17 cellular contexts compared by ENCODE assay signal in genomic region chr2:97730245-97730644, GRCh38. TPM values are rescaled to one million over a fixed set of nuclear protein-coding genes. Genes with fewer than 3 reads are reported as not detected.
DNase-seq lines count a peak whose midpoint lies in the region; ATAC-seq and TF ChIP-seq lines count a peak whose summit lies in the region.
"Had no signal": no experiment of that assay in that cellular context is flagged by ENCODE, and none has a peak within 500 bp of the region (broad histone marks: within the 10 kb centered on the region; RNA-seq: fewer than 3 reads in every experiment).

No MANE protein-coding gene starts in this region.

- no peaks in the 10 kb centered on the region for H3F3A ChIP-seq in MM.1S (ENCODE audit: insufficient read depth, low read length)

- H3K4me3 Mint-ChIP-seq in T-helper 17 cell = peak overlapping the region; percentile 39
- H3K4me3 Mint-ChIP-seq: neural crest cell had no signal

- peaks cover 69% of the 10 kb centered on the region for H3K36me3 ChIP-seq in BLaER1
- no peaks in the 10 kb centered on the region for H3K36me3 ChIP-seq in WERI-Rb-1
- no peaks in the 10 kb centered on the region for H3K36me3 ChIP-seq in MM.1S (replicated peaks; ENCODE audit: insufficient read depth, low read length)
- peaks cover 94% of the 10 kb centered on the region for H3K36me3 ChIP-seq in effector memory CD4-positive, alpha-beta T cell (ENCODE audit: control insufficient read depth, insufficient read depth, low read length)
- H3K36me3 ChIP-seq: heart left ventricle, left lung, SJSA1 had no signal

- H3K36me3 Mint-ChIP-seq in T-helper 17 cell (ENCODE audit: low read depth) = peaks cover 15% of the 10 kb centered on the region

- H3K4me1 Mint-ChIP-seq in T-helper 17 cell = peaks cover 28% of the 10 kb centered on the region

- no peak overlapping the region for H3K9ac ChIP-seq in BLaER1
- H3K9ac ChIP-seq in MM.1S (ENCODE audit: low read length) = no peak overlapping the region

- peak overlapping the region; percentile 88 for H3K27ac Mint-ChIP-seq in T-helper 17 cell

- H3K4me2 ChIP-seq in BLaER1 (peak overlapping the region; percentile 92), MM.1S (ENCODE audit: low read depth, low read length) (no peak overlapping the region)

- H2AFZ ChIP-seq in MM.1S (ENCODE audit: low read length) = no peak overlapping the region

- no peaks in the 10 kb centered on the region for H3K79me2 ChIP-seq in MM.1S (ENCODE audit: low read length)

- peak overlapping the region; percentile 99 for H3K27ac ChIP-seq in BLaER1
- H3K27ac ChIP-seq in WERI-Rb-1 = no peak overlapping the region
- no peak overlapping the region for H3K27ac ChIP-seq in MM.1S (ENCODE audit: low read length)
- no peak overlapping the region for H3K27ac ChIP-seq in effector memory CD4-positive, alpha-beta T cell (ENCODE audit: insufficient read depth, low read length, poor library complexity, severe bottlenecking)
- H3K27ac ChIP-seq: heart left ventricle, left lung, SJSA1 had no signal

- H3K4me1 ChIP-seq in BLaER1 = peaks cover 94% of the 10 kb centered on the region
- no peaks in the 10 kb centered on the region for H3K4me1 ChIP-seq in MM.1S (ENCODE audit: low read length)
- H3K4me1 ChIP-seq in effector memory CD4-positive, alpha-beta T cell (ENCODE audit: control insufficient read depth, insufficient read depth, low read length, poor library complexity, severe bottlenecking) = peaks cover 6% of the 10 kb centered on the region
- H3K4me1 ChIP-seq: left lung, SJSA1 had no signal

- H3K9me3 ChIP-seq in BLaER1 (peaks cover 13% of the 10 kb centered on the region), T-helper 17 cell (ENCODE audit: control insufficient read depth, low read length, poor library complexity, severe bottlenecking) (no peaks in the 10 kb centered on the region), WERI-Rb-1 (ENCODE audit: severe bottlenecking) (peaks cover 10% of the 10 kb centered on the region), MM.1S (replicated peaks; ENCODE audit: insufficient read depth, low read length) (no peaks in the 10 kb centered on the region)
- no peaks in the 10 kb centered on the region for H3K9me3 ChIP-seq in effector memory CD4-positive, alpha-beta T cell (ENCODE audit: control insufficient read depth, low read length)

- H4K20me1 ChIP-seq in BLaER1 = peaks cover 16% of the 10 kb centered on the region; the same call in 1 of the 2 replicates
- H4K20me1 ChIP-seq in MM.1S (ENCODE audit: insufficient read depth, low read length) = no peaks in the 10 kb centered on the region

- no peak for TF ChIP-seq CTCF in WERI-Rb-1 (IDR thresholded peaks at IDR 0.05; ENCODE audit: low read depth, low read length)
- TF ChIP-seq CTCF in MM.1S (IDR thresholded peaks at IDR 0.05; ENCODE audit: low read length) = no peak

- DNase-seq in EL (peak; percentile 72), T-helper 17 cell (no peak), glomerular visceral epithelial cell (ENCODE audit: extremely low spot score) (peak; percentile 48), WERI-Rb-1 (no peak), MM.1S (no peak), NCI-H187 (lab: John Stamatoyannopoulos, UW) (no peak)
- DNase-seq in effector memory CD4-positive, alpha-beta T cell = no peak
- DNase-seq: activated CD8-positive, alpha-beta memory T cell treated with anti-CD3 and anti-CD28 coated beads, Interleukin-2, amount 50 U/mL, for 4 hours; anterior cingulate cortex; effector CD8-positive, alpha-beta T cell; NCI-H1694; NCI-H774 had no signal

- H3K27me3 ChIP-seq in BLaER1 = no peaks in the 10 kb centered on the region
- H3K27me3 ChIP-seq in WERI-Rb-1 (ENCODE audit: insufficient read depth, low read depth, severe bottlenecking) = no peaks in the 10 kb centered on the region
- H3K27me3 ChIP-seq in MM.1S (replicated peaks; ENCODE audit: insufficient read depth, low read length) = no peaks in the 10 kb centered on the region
- H3K27me3 ChIP-seq in effector memory CD4-positive, alpha-beta T cell (replicated peaks; ENCODE audit: control insufficient read depth, insufficient read depth, low read length, poor library complexity, severe bottlenecking) = no peaks in the 10 kb centered on the region
- H3K27me3 ChIP-seq: heart left ventricle, SJSA1 had no signal

- no peaks in the 10 kb centered on the region for H3K27me3 Mint-ChIP-seq in T-helper 17 cell

- ATAC-seq in T-helper 17 cell = no peak
- ATAC-seq: heart left ventricle, left lung had no signal

- no peaks in the 10 kb centered on the region for H3K9me2 ChIP-seq in MM.1S (replicated peaks; ENCODE audit: insufficient read depth, low read length)

- peak overlapping the region; percentile 35 for H3K4me3 ChIP-seq in BLaER1
- no peak overlapping the region for H3K4me3 ChIP-seq in WERI-Rb-1 (ENCODE audit: low read depth, low read length)
- no peak overlapping the region for H3K4me3 ChIP-seq in MM.1S (ENCODE audit: low read length)
- H3K4me3 ChIP-seq in effector memory CD4-positive, alpha-beta T cell (ENCODE audit: insufficient read depth, low read depth, low read length, poor library complexity, severe bottlenecking) = no peak overlapping the region
- H3K4me3 ChIP-seq: heart left ventricle, left lung, SJSA1 had no signal

RNA-seq across cellular contexts. Expression of gene ZAP70, which starts 16.9 kb away (rescaled TPM):
- total RNA-seq in T-helper 17 cell = 100 to 1,000 TPM; 406 to 439 TPM
- total RNA-seq: SJSA1 had no signal

Comparison
In these comparisons a context has a peak if more than half of its experiments do, and no peak if none do; other contexts are left out.
1. DNase-seq: peak in EL (single experiment) and glomerular visceral epithelial cell (single experiment); none in T-helper 17 cell (0 of 3), WERI-Rb-1 (single experiment), MM.1S (single experiment), effector memory CD4-positive, alpha-beta T cell (0 of 3) and NCI-H187 (0 of 2).